ENCODE assay signal across 17 cellular contexts in the genomic region with DNA sequence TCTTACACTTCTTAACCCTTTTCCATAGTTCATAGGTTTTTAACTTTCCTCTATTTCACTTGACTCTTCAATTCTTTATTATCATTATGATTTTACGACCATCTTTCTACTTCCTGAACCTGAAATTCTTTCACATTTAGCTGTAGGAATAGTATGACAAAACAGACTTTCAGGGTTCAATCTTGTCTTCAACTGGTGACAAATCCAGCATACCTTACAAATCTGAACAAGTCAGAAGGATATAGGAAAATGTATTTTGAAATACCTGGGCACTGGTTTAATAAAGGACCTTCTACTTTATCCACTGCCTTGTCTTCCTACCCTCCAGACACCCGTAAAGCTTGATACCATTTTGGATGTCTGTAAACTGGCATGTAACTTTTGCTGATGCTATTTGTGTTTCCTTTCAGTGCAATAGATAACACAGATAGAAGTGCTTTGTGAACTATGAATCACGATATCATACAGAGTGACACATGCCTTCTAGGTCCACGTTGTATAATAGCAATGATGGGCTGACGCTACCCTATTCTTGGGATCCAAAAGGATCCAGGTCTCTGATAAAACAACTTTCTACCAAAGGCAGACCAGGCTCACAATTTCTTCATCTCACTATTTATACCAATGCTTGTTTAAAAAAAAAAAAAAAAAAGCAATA.
A peak's percentile ranks its signal among the peaks of the same experiment; 100 is the strongest.
DNase-seq lines count a peak whose midpoint lies in the region; ATAC-seq, FAIRE-seq and TF ChIP-seq lines count a peak whose summit lies in the region.
"Had no signal": no experiment of that assay in that cellular context is flagged by ENCODE, and none has a peak within 500 bp of the region (broad histone marks: within the 10 kb centered on the region; RNA-seq: fewer than 3 reads in every experiment).

No MANE protein-coding gene starts in this region.

- H3K9me3 Mint-ChIP-seq in activated T-helper 17 cell treated with anti-CD3 and anti-CD28 coated beads, Interleukin-2, amount 50 U/mL, for 72 hours = no peaks in the 10 kb centered on the region
- H3K9me3 Mint-ChIP-seq in stimulated activated naive B cell treated with anti-CD40 and anti-IgM and Interleukin-4, amounts not matched to agents 10 μg/mL and 1 μg/mL and 100 μg/mL, for 72 hours = no peaks in the 10 kb centered on the region
- H3K9me3 Mint-ChIP-seq: CD14-positive monocyte; CD8-positive, alpha-beta memory T cell had no signal

- FAIRE-seq in GM12892 (lab: Jason Lieb, UNC) = peak; percentile 82
- FAIRE-seq: GM18507, H1, K562 had no signal

- H3K36me3 Mint-ChIP-seq in activated T-helper 17 cell treated with anti-CD3 and anti-CD28 coated beads, Interleukin-2, amount 50 U/mL, for 72 hours (ENCODE audit: low read depth) = peaks cover 93% of the 10 kb centered on the region
- peaks cover 47 to 69% of the 10 kb centered on the region in 2 donors for H3K36me3 Mint-ChIP-seq in stimulated activated naive B cell treated with anti-CD40 and anti-IgM and Interleukin-4, amounts not matched to agents 10 μg/mL and 1 μg/mL and 100 μg/mL, for 72 hours

- peaks cover 12% of the 10 kb centered on the region for H3K4me1 Mint-ChIP-seq in activated T-helper 17 cell treated with anti-CD3 and anti-CD28 coated beads, Interleukin-2, amount 50 U/mL, for 72 hours
- H3K4me1 Mint-ChIP-seq in stimulated activated naive B cell treated with anti-CD40 and anti-IgM and Interleukin-4, amounts not matched to agents 10 μg/mL and 1 μg/mL and 100 μg/mL, for 72 hours = peaks cover 4 to 14% of the 10 kb centered on the region in 2 donors
- H3K4me1 Mint-ChIP-seq: CD14-positive monocyte had no signal

- TF ChIP-seq POLR2A in GM12892 (IDR thresholded peaks at IDR 0.05; ENCODE audit: low read depth, low read length) = no peak

- DNase-seq in GM12892 (ENCODE audit: insufficient read length) (no peak), epithelial cell of esophagus (ENCODE audit: low read depth) (peak; percentile 47), NK-92 (lab: John Stamatoyannopoulos, UW; ENCODE audit: unreplicated experiment) (no peak), D341Med (ENCODE audit: low spot score) (no peak)
- DNase-seq in stimulated activated naive B cell treated with anti-CD40 and anti-IgM and Interleukin-4, amounts not matched to agents 10 μg/mL and 1 μg/mL and 100 μg/mL, for 72 hours = no peak
- DNase-seq: Caco-2; CD8-positive, alpha-beta memory T cell; DMS53; GF-D8; HCEC 1CT had no signal

- no peak overlapping the region for H3K4me3 ChIP-seq in epithelial cell of esophagus (ENCODE audit: low read length)
- H3K4me3 ChIP-seq: A549, K562 had no signal

- no peak for ATAC-seq in activated T-helper 17 cell treated with anti-CD3 and anti-CD28 coated beads, Interleukin-2, amount 50 U/mL, for 72 hours (replicated peaks)
- ATAC-seq in stimulated activated naive B cell treated with anti-CD40 and anti-IgM and Interleukin-4, amounts not matched to agents 10 μg/mL and 1 μg/mL and 100 μg/mL, for 72 hours (replicated peaks) = no peak
- no peak for ATAC-seq in GM21723 (IDR thresholded peaks at IDR 0.05; ENCODE audit: unreplicated experiment)
- ATAC-seq: A549, K562 had no signal

- no peak for TF ChIP-seq CTCF in epithelial cell of esophagus (IDR thresholded peaks at IDR 0.05; ENCODE audit: insufficient read depth, low read depth, low read length, missing control alignments)

- H3K4me3 Mint-ChIP-seq in activated T-helper 17 cell treated with anti-CD3 and anti-CD28 coated beads, Interleukin-2, amount 50 U/mL, for 72 hours = no peak overlapping the region
- H3K4me3 Mint-ChIP-seq in stimulated activated naive B cell treated with anti-CD40 and anti-IgM and Interleukin-4, amounts not matched to agents 10 μg/mL and 1 μg/mL and 100 μg/mL, for 72 hours = no peak overlapping the region
- H3K4me3 Mint-ChIP-seq: CD14-positive monocyte; CD8-positive, alpha-beta memory T cell had no signal

- peak overlapping the region; percentile 36 for H3K27ac Mint-ChIP-seq in activated T-helper 17 cell treated with anti-CD3 and anti-CD28 coated beads, Interleukin-2, amount 50 U/mL, for 72 hours
- H3K27ac Mint-ChIP-seq in stimulated activated naive B cell treated with anti-CD40 and anti-IgM and Interleukin-4, amounts not matched to agents 10 μg/mL and 1 μg/mL and 100 μg/mL, for 72 hours = peak overlapping the region; percentile 11

- H3K27me3 Mint-ChIP-seq in activated T-helper 17 cell treated with anti-CD3 and anti-CD28 coated beads, Interleukin-2, amount 50 U/mL, for 72 hours = no peaks in the 10 kb centered on the region
- H3K27me3 Mint-ChIP-seq in stimulated activated naive B cell treated with anti-CD40 and anti-IgM and Interleukin-4, amounts not matched to agents 10 μg/mL and 1 μg/mL and 100 μg/mL, for 72 hours = no peaks in the 10 kb centered on the region
- H3K27me3 Mint-ChIP-seq: CD8-positive, alpha-beta memory T cell had no signal
